Comparison of ENCODE assay signal across 8 cellular contexts in the genomic region with DNA sequence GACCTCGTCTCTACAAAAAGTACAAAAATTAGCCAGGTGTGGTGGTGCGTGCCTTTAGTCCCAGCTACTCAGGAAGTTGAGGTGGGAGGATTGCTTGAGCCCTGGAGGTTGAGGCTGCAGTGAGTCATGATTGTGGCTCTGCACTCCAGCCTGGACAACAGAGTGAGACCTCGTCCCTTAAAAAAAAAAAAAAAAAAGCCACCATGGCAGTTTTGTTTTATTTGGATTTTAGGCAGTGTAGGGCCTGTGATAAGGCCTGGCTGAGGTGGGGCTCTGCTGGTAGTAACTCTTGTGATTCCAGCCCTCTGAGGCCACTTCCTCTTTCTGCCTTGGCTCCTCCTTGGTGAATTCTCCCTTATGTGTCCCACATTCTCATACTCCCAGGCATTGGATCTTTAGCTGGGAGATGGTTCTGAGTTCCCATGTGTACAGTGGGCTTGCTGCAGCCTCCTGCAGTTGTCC. TPM values are rescaled to one million over a fixed set of nuclear protein-coding genes. Genes with fewer than 3 reads are reported as not detected.
DNase-seq lines count a peak whose midpoint lies in the region; ATAC-seq and TF ChIP-seq lines count a peak whose summit lies in the region.

No MANE protein-coding gene starts in this region.

- no peaks in the 10 kb centered on the region for H3K9me3 ChIP-seq in CD4-positive, alpha-beta memory T cell (ENCODE audit: control insufficient read depth in 1 of 2, low read length in 2 of 2)
- H3K9me3 ChIP-seq in lower lobe of right lung (no peaks in the 10 kb centered on the region), uterus (no peaks in the 10 kb centered on the region)

- H3K27ac ChIP-seq in CD4-positive, alpha-beta memory T cell (ENCODE audit: low read depth, low read length): peak overlapping the region; percentile 44
- H3K27ac ChIP-seq in lower lobe of right lung (peak overlapping the region; percentile 33), uterus (no peak overlapping the region)

- H3K36me3 Mint-ChIP-seq in CD4-positive, alpha-beta memory T cell: peaks cover 6 to 9% of the 10 kb centered on the region in 2 donors
- peaks cover 2% of the 10 kb centered on the region for H3K36me3 Mint-ChIP-seq in IgD-negative memory B cell

- no peaks in the 10 kb centered on the region for H3K36me3 ChIP-seq in CD4-positive, alpha-beta memory T cell (ENCODE audit: insufficient read depth, low read length)
- no peaks in the 10 kb centered on the region for H3K36me3 ChIP-seq in lower lobe of right lung
- no peaks in the 10 kb centered on the region for H3K36me3 ChIP-seq in uterus

- no peak for TF ChIP-seq CTCF in lower lobe of right lung (IDR thresholded peaks at IDR 0.05)
- no peak for TF ChIP-seq CTCF in uterus (IDR thresholded peaks at IDR 0.05)

- peak; percentile 71 for ATAC-seq in lower lobe of right lung
- ATAC-seq in HG03378 (IDR thresholded peaks at IDR 0.05; ENCODE audit: unreplicated experiment): no peak
- ATAC-seq in GM21717 (IDR thresholded peaks at IDR 0.05; ENCODE audit: unreplicated experiment): no peak

- H3K4me3 Mint-ChIP-seq in CD4-positive, alpha-beta memory T cell: peak overlapping the region in 7 of 8 donors; percentile 14 to 84 (median 50)
- H3K4me3 Mint-ChIP-seq in IgD-negative memory B cell: peak overlapping the region; percentile 12 to 84 (median 46)

- H3K27me3 ChIP-seq in CD4-positive, alpha-beta memory T cell (ENCODE audit: insufficient read depth, low read length): no peaks in the 10 kb centered on the region
- H3K27me3 ChIP-seq in lower lobe of right lung (ENCODE audit: low read depth) (no peaks in the 10 kb centered on the region), uterus (no peaks in the 10 kb centered on the region)

- DNase-seq in CD4-positive, alpha-beta memory T cell: peak in 1 of 5 donors; percentile 63
- peak; percentile 19 for DNase-seq in activated effector memory CD4-positive, alpha-beta T cell treated with Interleukin-2 at 50 U/mL for 16 hours
- no peak for DNase-seq in lower lobe of right lung
- DNase-seq in NCI-H82 treated with DMSO at 0.1 percent for 48 hours (lab: John Stamatoyannopoulos, UW; ENCODE audit: unreplicated experiment): no peak
- DNase-seq in uterus: no peak

- no peak overlapping the region for H3K4me3 ChIP-seq in CD4-positive, alpha-beta memory T cell (ENCODE audit: low read length in 2 of 2)
- H3K4me3 ChIP-seq in lower lobe of right lung (no peak overlapping the region), uterus (no peak overlapping the region)

- peaks cover 61% of the 10 kb centered on the region for H3K4me1 ChIP-seq in CD4-positive, alpha-beta memory T cell (ENCODE audit: insufficient read depth, low read length)
- peaks cover 40% of the 10 kb centered on the region for H3K4me1 ChIP-seq in lower lobe of right lung
- H3K4me1 ChIP-seq in uterus: no peaks in the 10 kb centered on the region

- H3K4me1 Mint-ChIP-seq in CD4-positive, alpha-beta memory T cell: peaks cover 49 to 80% (median 65%) of the 10 kb centered on the region in 4 donors
- peaks cover 40 to 49% (median 45%) of the 10 kb centered on the region in 3 donors for H3K4me1 Mint-ChIP-seq in IgD-negative memory B cell

- H3K27me3 Mint-ChIP-seq in CD4-positive, alpha-beta memory T cell: no peaks in the 10 kb centered on the region
- H3K27me3 Mint-ChIP-seq in IgD-negative memory B cell: peaks cover 3% of the 10 kb centered on the region

- H3K27ac Mint-ChIP-seq in CD4-positive, alpha-beta memory T cell: peak overlapping the region; percentile 79 to 96 (median 91)
- peak overlapping the region; percentile 85 to 94 (median 90) for H3K27ac Mint-ChIP-seq in IgD-negative memory B cell

- intact Hi-C loops in CD4-positive, alpha-beta memory T cell (cut with micrococcal nuclease): loop anchor here (5.0 kb wide), 1 partner anchor 43 kb away; no protein-coding TSS in a partner anchor
- intact Hi-C loops in lower lobe of right lung (cut with DNase I): no loop called here
- intact Hi-C loops in uterus (cut with DNase I; ENCODE audit: low total_unique reads): no loop called here

- CTCF ChIA-PET in CD4-positive, alpha-beta memory T cell (lab: Charles Lee; ENCODE audit: partially characterized antibody): interaction anchor here (1.2 kb wide), 1 partner anchor 87 kb away, joined by 3 read pairs; no protein-coding TSS in a partner anchor

- TF ChIP-seq POLR2A in uterus (IDR thresholded peaks at IDR 0.05): no peak

- POLR2A ChIA-PET in CD4-positive, alpha-beta memory T cell (lab: Charles Lee; ENCODE audit: partially characterized antibody): interaction anchor here (1.1 to 1.9 kb wide), 3 partner anchors 16 to 80 kb away, joined by 3 to 8 read pairs (median 4); partner anchors contain the start of genes NDUFA13 and TSSK6

- no peaks in the 10 kb centered on the region for H3K9me3 Mint-ChIP-seq in CD4-positive, alpha-beta memory T cell
- H3K9me3 Mint-ChIP-seq in IgD-negative memory B cell: no peaks in the 10 kb centered on the region

RNA-seq across cellular contexts. Expression of gene GATAD2A, which starts 39.2 kb away (rescaled TPM):
- total RNA-seq in CD4-positive, alpha-beta memory T cell: 100 to 1,000 TPM; 101 to 108 TPM
- polyA plus RNA-seq in CD4-positive, alpha-beta memory T cell: 10 to 100 TPM in 1 of 2 donors, 1 to 10 TPM in 1; 3.8 to 30.6 TPM
- polyA plus RNA-seq in IgD-negative memory B cell: 16.6 TPM
- 84.0 TPM for total RNA-seq in lower lobe of right lung
- 10 to 100 TPM in 3 of 4 donors, 1 to 10 TPM in 1; 9.7 to 65.1 (median 22.3) TPM for total RNA-seq in uterus

Comparison
In these comparisons a context has a peak if more than half of its experiments do, and no peak if none do; other contexts are left out.
1. H3K27ac ChIP-seq: peak in CD4-positive, alpha-beta memory T cell (single experiment) and lower lobe of right lung (single experiment); none in uterus (0 of 2).
2. ATAC-seq: peak in lower lobe of right lung (2 of 2); none in HG03378 (single experiment) and GM21717 (single experiment).